Comparison of ENCODE assay signal across 8 cellular contexts in the genomic region with DNA sequence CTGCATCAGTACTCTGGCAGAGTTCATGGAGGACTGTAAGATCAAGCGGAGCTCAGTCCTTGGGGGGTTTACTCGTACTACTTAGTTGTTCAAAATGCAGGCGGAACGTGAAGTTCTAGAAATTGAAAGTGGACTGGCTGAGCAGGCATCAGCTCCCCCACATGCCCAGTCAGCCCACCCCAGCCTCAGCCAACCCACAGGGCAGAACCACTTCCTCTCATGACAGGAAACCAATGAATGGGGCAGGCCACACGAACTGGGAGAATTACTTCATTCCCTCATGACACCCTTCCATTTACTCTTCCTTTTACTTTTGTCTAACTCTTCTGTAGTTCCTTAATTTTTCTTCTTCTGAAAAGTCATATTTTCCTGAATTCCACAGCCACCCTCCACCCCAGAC.
DNase-seq lines count a peak whose midpoint lies in the region; ATAC-seq, FAIRE-seq and TF ChIP-seq lines count a peak whose summit lies in the region.

No MANE protein-coding gene starts in this region.

- no peaks in the 10 kb centered on the region for H3K27me3 ChIP-seq in OCI-LY3 (ENCODE audit: low read depth, low read length)

- H3K4me2 ChIP-seq in OCI-LY3 (ENCODE audit: low read length): peak overlapping the region; percentile 61

- ATAC-seq in GM21723 (IDR thresholded peaks at IDR 0.05; ENCODE audit: unreplicated experiment): peak; percentile 84

- H2AFZ ChIP-seq in OCI-LY3 (ENCODE audit: low read depth, low read length): no peak overlapping the region; the same call in 1 of the 2 replicates

- TF ChIP-seq CTCF in OCI-LY3 (IDR thresholded peaks at IDR 0.05; ENCODE audit: low read depth, low read length): no peak

- H3K4me3 ChIP-seq in OCI-LY3 (ENCODE audit: low read length): peak overlapping the region; percentile 41

- no peaks in the 10 kb centered on the region for H3K9me3 ChIP-seq in OCI-LY3 (ENCODE audit: insufficient read depth, low read length)

- TF ChIP-seq POLR2A in GM12891 (IDR thresholded peaks at IDR 0.05; ENCODE audit: low read depth, low read length): no peak

- FAIRE-seq in GM12891 (lab: Jason Lieb, UNC): peak; percentile 96

- no peaks in the 10 kb centered on the region for H4K20me1 ChIP-seq in OCI-LY3 (ENCODE audit: insufficient read depth, low read length)

- peak overlapping the region; percentile 35; the same call in 1 of the 2 replicates for H3K9ac ChIP-seq in OCI-LY3 (ENCODE audit: low read length)

- H3K4me1 ChIP-seq in OCI-LY3 (ENCODE audit: low read length): peaks cover 45% of the 10 kb centered on the region

- peaks cover 13% of the 10 kb centered on the region for H3K36me3 ChIP-seq in OCI-LY3 (replicated peaks; ENCODE audit: low read depth, low read length)

- H3K79me2 ChIP-seq in OCI-LY3 (ENCODE audit: low read length): no peaks in the 10 kb centered on the region

- DNase-seq in GM12891 (ENCODE audit: insufficient read length, low spot score): no peak
- DNase-seq in hypothalamus (lab: John Stamatoyannopoulos, UW): peak in 28 of 51 donors; percentile 2 to 30 (median 8)
- DNase-seq in NCI-H1105 treated with DMSO at 0.1 percent for 48 hours (lab: John Stamatoyannopoulos, UW): no peak
- DNase-seq in dedifferentiated amniotic fluid mesenchymal stem cell (ENCODE audit: extremely low spot score): no peak
- DNase-seq in NCI-H187 treated with DMSO at 0.1 percent for 48 hours (lab: John Stamatoyannopoulos, UW): no peak
- DNase-seq in AG08396 (ENCODE audit: low spot score): no peak

- peak overlapping the region; percentile 52 for H3K27ac ChIP-seq in OCI-LY3 (ENCODE audit: low read length)

TF ChIP-seq in GM12891, 5 proteins besides CTCF, POLR2A, EP300 and RAD21:
- TF ChIP-seq SPI1 (IDR thresholded peaks at IDR 0.05; ENCODE audit: low read depth, low read length): peak; percentile 88
- no peak for TF ChIP-seq TAF1 (IDR thresholded peaks at IDR 0.05; ENCODE audit: low read depth, low read length)

Comparison
In these comparisons a context has a peak if more than half of its experiments do, and no peak if none do; other contexts are left out.
1. DNase-seq: peak in hypothalamus (28 of 51); none in GM12891 (single experiment), NCI-H1105 treated with DMSO at 0.1 percent for 48 hours (single experiment), dedifferentiated amniotic fluid mesenchymal stem cell (single experiment), NCI-H187 treated with DMSO at 0.1 percent for 48 hours (single experiment) and AG08396 (single experiment).